ENCODE assay signal across 8 cellular contexts in genomic region chr17:30476726-30477082, GRCh38. TPM values are rescaled to one million over a fixed set of nuclear protein-coding genes. Genes with fewer than 3 reads are reported as not detected.
DNase-seq lines count a peak whose midpoint lies in the region; ATAC-seq, FAIRE-seq and TF ChIP-seq lines count a peak whose summit lies in the region.

No MANE protein-coding gene starts in this region.

- H3K9me3 Mint-ChIP-seq in activated CD8-positive, alpha-beta T cell treated with anti-CD3 and anti-CD28 coated beads for 36 hours = no peaks in the 10 kb centered on the region
- no peaks in the 10 kb centered on the region for H3K9me3 Mint-ChIP-seq in progenitor cell of endocrine pancreas (ENCODE audit: low read depth)

- no peak for TF ChIP-seq CTCF in activated CD8-positive, alpha-beta T cell treated with anti-CD3 and anti-CD28 coated beads for 36 hours (IDR thresholded peaks at IDR 0.05)
- no peak for TF ChIP-seq CTCF in gastroesophageal sphincter (IDR thresholded peaks at IDR 0.05)
- TF ChIP-seq CTCF in progenitor cell of endocrine pancreas (IDR thresholded peaks at IDR 0.05; ENCODE audit: unreplicated experiment) = no peak

- intact Hi-C loops in activated CD8-positive, alpha-beta T cell treated with anti-CD3 and anti-CD28 coated beads for 36 hours (cut with micrococcal nuclease) = no loop called here

- peak overlapping the region; percentile 98 for H3K27ac Mint-ChIP-seq in activated CD8-positive, alpha-beta T cell treated with anti-CD3 and anti-CD28 coated beads for 36 hours
- H3K27ac Mint-ChIP-seq in progenitor cell of endocrine pancreas = peak overlapping the region; percentile 99

- H3K4me1 Mint-ChIP-seq in activated CD8-positive, alpha-beta T cell treated with anti-CD3 and anti-CD28 coated beads for 36 hours (ENCODE audit: low read depth) = peaks cover 32% of the 10 kb centered on the region
- H3K4me1 Mint-ChIP-seq in progenitor cell of endocrine pancreas (ENCODE audit: low read depth) = peaks cover 9% of the 10 kb centered on the region

- FAIRE-seq in GM12891 (lab: Jason Lieb, UNC) = no peak

- peak overlapping the region; percentile 87 for H3K4me3 ChIP-seq in HUES64 (ENCODE audit: low read length)
- peak overlapping the region; percentile 70 to 84 for H3K4me3 ChIP-seq in gastroesophageal sphincter

- no peak overlapping the region for H3K27ac ChIP-seq in HUES64 (ENCODE audit: low read depth, low read length)
- H3K27ac ChIP-seq in gastroesophageal sphincter = peak overlapping the region; percentile 77 to 94 (median 92)

- TF ChIP-seq POLR2A in gastroesophageal sphincter (IDR thresholded peaks at IDR 0.05) = no peak
- TF ChIP-seq POLR2A in GM12891 (IDR thresholded peaks at IDR 0.05; ENCODE audit: low read depth, low read length) = no peak

- peaks cover 2% of the 10 kb centered on the region for H3K27me3 Mint-ChIP-seq in activated CD8-positive, alpha-beta T cell treated with anti-CD3 and anti-CD28 coated beads for 36 hours
- H3K27me3 Mint-ChIP-seq in progenitor cell of endocrine pancreas = peaks cover 9% of the 10 kb centered on the region

- H3K9me3 ChIP-seq in HUES64 (ENCODE audit: insufficient read depth, low read depth, low read length) = no peaks in the 10 kb centered on the region
- no peaks in the 10 kb centered on the region for H3K9me3 ChIP-seq in gastroesophageal sphincter

- H3K27me3 ChIP-seq in HUES64 (ENCODE audit: insufficient read depth, low read length) = no peaks in the 10 kb centered on the region
- H3K27me3 ChIP-seq in gastroesophageal sphincter = no peaks in the 10 kb centered on the region

- peak; percentile 9 for DNase-seq in activated T-cell treated with anti-CD3 and anti-CD28 coated beads for 24 hours (ENCODE audit: low read depth)
- no peak for DNase-seq in activated T-cell treated with anti-CD3 and anti-CD28 coated beads, Interleukin-2, amount 50 U/mL, for 1 hour
- peak; percentile 24 for DNase-seq in activated CD8-positive, alpha-beta T cell treated with anti-CD3 and anti-CD28 coated beads for 36 hours
- no peak for DNase-seq in progenitor cell of endocrine pancreas (ENCODE audit: low spot score, unreplicated experiment)
- no peak for DNase-seq in GM12891 (ENCODE audit: insufficient read length, low spot score)
- no peak for DNase-seq in GF-D8 (lab: John Stamatoyannopoulos, UW)

- H3K4me3 Mint-ChIP-seq in activated CD8-positive, alpha-beta T cell treated with anti-CD3 and anti-CD28 coated beads for 36 hours = peak overlapping the region; percentile 97
- H3K4me3 Mint-ChIP-seq in progenitor cell of endocrine pancreas (ENCODE audit: low read depth) = peak overlapping the region; percentile 95

- 50% methylated on average over 7 of the region's 7 CpGs for WGBS in HUES64
- WGBS in gastroesophageal sphincter (ENCODE audit: low coverage in 1 of 2), 2 donors = 5 to 7% methylated on average over 7 of the region's 7 CpGs

- H3K4me1 ChIP-seq in HUES64 (ENCODE audit: insufficient read depth, low read length) = no peaks in the 10 kb centered on the region
- H3K4me1 ChIP-seq in gastroesophageal sphincter = peaks cover 0 to 43% (median 0%) of the 10 kb centered on the region in 3 donors

- peaks cover 27% of the 10 kb centered on the region for H3K36me3 ChIP-seq in HUES64 (ENCODE audit: insufficient read depth, low read length)
- peaks cover 0 to 27% of the 10 kb centered on the region in 2 donors for H3K36me3 ChIP-seq in gastroesophageal sphincter

- TF ChIP-seq EP300 in gastroesophageal sphincter (IDR thresholded peaks at IDR 0.05) = no peak

- ATAC-seq in activated CD8-positive, alpha-beta T cell treated with anti-CD3 and anti-CD28 coated beads for 36 hours = peak; percentile 12
- ATAC-seq in gastroesophageal sphincter = peak; percentile 14

- peaks cover 10% of the 10 kb centered on the region for H3K36me3 Mint-ChIP-seq in activated CD8-positive, alpha-beta T cell treated with anti-CD3 and anti-CD28 coated beads for 36 hours (ENCODE audit: low read depth)
- H3K36me3 Mint-ChIP-seq in progenitor cell of endocrine pancreas (ENCODE audit: insufficient read depth) = peaks cover 3% of the 10 kb centered on the region

- CTCF ChIA-PET in activated CD8-positive, alpha-beta T cell treated with anti-CD3 and anti-CD28 coated beads for 36 hours (lab: Charles Lee) = interaction anchor here (0.7 to 3.4 kb wide), 32 partner anchors 9 to 546 kb away, joined by 3 to 39 read pairs (median 4); partner anchors contain the start of genes CRLF3 and SSH2

- POLR2A ChIA-PET in activated CD8-positive, alpha-beta T cell treated with anti-CD3 and anti-CD28 coated beads for 36 hours (lab: Charles Lee) = interaction anchor here (0.7 to 1.3 kb wide), 3 partner anchors 9 to 357 kb away, joined by 3 to 6 read pairs (median 3); no protein-coding TSS in a partner anchor

- H3K9ac ChIP-seq in HUES64 (ENCODE audit: low read depth, low read length) = peak overlapping the region; percentile 94

TF ChIP-seq in GM12891, 5 proteins besides CTCF, POLR2A, EP300 and RAD21:
- TF ChIP-seq SPI1 (IDR thresholded peaks at IDR 0.05; ENCODE audit: low read depth, low read length) = no peak
- TF ChIP-seq TAF1 (IDR thresholded peaks at IDR 0.05; ENCODE audit: low read depth, low read length) = no peak
- no peak for TF ChIP-seq POLR2AphosphoS5 (IDR thresholded peaks at IDR 0.05; ENCODE audit: low read depth, low read length)
- no peak for TF ChIP-seq POU2F2 (IDR thresholded peaks at IDR 0.05; ENCODE audit: low read depth, low read length)
- TF ChIP-seq PAX5 (IDR thresholded peaks at IDR 0.05; ENCODE audit: insufficient read depth, low read length, severe bottlenecking) = no peak

RNA-seq across cellular contexts. Expression of gene GOSR1, which starts 0.5 kb away (rescaled TPM):
- polyA plus RNA-seq in HUES64 (2013, experiment 1 of 2) = 22.9 TPM
- polyA plus RNA-seq in HUES64 (2013, experiment 2 of 2) = 27.5 TPM
- total RNA-seq in activated CD8-positive, alpha-beta T cell treated with anti-CD3 and anti-CD28 coated beads for 36 hours = 10 to 100 TPM; 37.1 to 38.8 TPM
- total RNA-seq in gastroesophageal sphincter (10 to 100 TPM; 28.4 to 62.0 (median 44.6) TPM), progenitor cell of endocrine pancreas (59.6 and 64.9 TPM in 2 replicates)
- polyA plus RNA-seq in GM12891 (2012; ENCODE audit: low read depth, missing spikeins) = 23.9 TPM

Comparison
In these comparisons a context has a peak if more than half of its experiments do, and no peak if none do; other contexts are left out.
1. DNase-seq: peak in activated T-cell treated with anti-CD3 and anti-CD28 coated beads for 24 hours (single experiment) and activated CD8-positive, alpha-beta T cell treated with anti-CD3 and anti-CD28 coated beads for 36 hours (single experiment); none in activated T-cell treated with anti-CD3 and anti-CD28 coated beads, Interleukin-2, amount 50 U/mL, for 1 hour (single experiment), progenitor cell of endocrine pancreas (single experiment), GM12891 (single experiment) and GF-D8 (single experiment).